In genomic region chr5:159149085-159149484, GRCh38 we compare ENCODE assay signal across 26 cellular contexts.
"Had no signal": no experiment of that assay in that cellular context is flagged by ENCODE, and none has a peak within 500 bp of the region (broad histone marks: within the 10 kb centered on the region; RNA-seq: fewer than 3 reads in every experiment).

No MANE protein-coding gene starts in this region.

- H3K27me3 ChIP-seq: left lung, pancreas, spleen, tibial nerve, upper lobe of left lung, vagina had no signal

- H3K9me3 Mint-ChIP-seq: memory B cell; stimulated activated effector memory CD8-positive, alpha-beta T cell treated with anti-CD3 and anti-CD28 coated beads, Interleukin-12 subunit alpha, Interleukin-12 subunit beta, amount 100 ng/mL, for 72 hours; stimulated activated naive CD8-positive, alpha-beta T cell treated with anti-CD3 and anti-CD28 coated beads, Interleukin-15, Interleukin-2, amounts not matched to agents 100 ng/mL and 50 ng/mL, for 24 hours had no signal

- H3K36me3 Mint-ChIP-seq: memory B cell; naive thymus-derived CD8-positive, alpha-beta T cell; stimulated activated effector memory CD8-positive, alpha-beta T cell treated with anti-CD3 and anti-CD28 coated beads, Interleukin-12 subunit alpha, Interleukin-12 subunit beta, amount 100 ng/mL, for 72 hours had no signal

- H3K9me3 ChIP-seq: left lung, mucosa of descending colon, pancreas, prostate gland, spleen, tibial nerve, upper lobe of left lung, vagina had no signal

- H3K27ac Mint-ChIP-seq: memory B cell; naive thymus-derived CD8-positive, alpha-beta T cell; nephron; stimulated activated effector memory CD8-positive, alpha-beta T cell treated with anti-CD3 and anti-CD28 coated beads, Interleukin-12 subunit alpha, Interleukin-12 subunit beta, amount 100 ng/mL, for 72 hours; stimulated activated naive CD8-positive, alpha-beta T cell treated with anti-CD3 and anti-CD28 coated beads, Interleukin-15, Interleukin-2, amounts not matched to agents 100 ng/mL and 50 ng/mL, for 24 hours had no signal

- H3K4me3 ChIP-seq: left lung, lung, mucosa of descending colon, pancreas, prostate gland, spleen, tibial nerve, upper lobe of left lung, vagina had no signal

- H3K4me3 Mint-ChIP-seq: memory B cell; naive thymus-derived CD8-positive, alpha-beta T cell; nephron; neural crest cell; stimulated activated effector memory CD8-positive, alpha-beta T cell treated with anti-CD3 and anti-CD28 coated beads, Interleukin-12 subunit alpha, Interleukin-12 subunit beta, amount 100 ng/mL, for 72 hours; stimulated activated naive CD8-positive, alpha-beta T cell treated with anti-CD3 and anti-CD28 coated beads, Interleukin-15, Interleukin-2, amounts not matched to agents 100 ng/mL and 50 ng/mL, for 24 hours had no signal

- H3K4me1 Mint-ChIP-seq: memory B cell; nephron; neural crest cell; stimulated activated effector memory CD8-positive, alpha-beta T cell treated with anti-CD3 and anti-CD28 coated beads, Interleukin-12 subunit alpha, Interleukin-12 subunit beta, amount 100 ng/mL, for 72 hours had no signal

- H3K27ac ChIP-seq: left lung, pancreas, prostate gland, spleen, tibial nerve, upper lobe of left lung, vagina had no signal

- H3K4me1 ChIP-seq: left lung, pancreas, prostate gland, tibial nerve, upper lobe of left lung, vagina had no signal

- H3K27me3 Mint-ChIP-seq: memory B cell had no signal

- H3K36me3 ChIP-seq: pancreas, prostate gland, spleen, tibial nerve, upper lobe of left lung, vagina had no signal

- ATAC-seq: left colon; left lung; mucosa of descending colon; naive thymus-derived CD8-positive, alpha-beta T cell; pancreas; right cardiac atrium; sciatic nerve; stimulated activated effector memory CD8-positive, alpha-beta T cell treated with anti-CD3 and anti-CD28 coated beads, Interleukin-12 subunit alpha, Interleukin-12 subunit beta, amount 100 ng/mL, for 72 hours had no signal

- DNase-seq: hippocampal formation; kidney; left colon; left lung; midbrain; mucosa of descending colon; naive thymus-derived CD8-positive, alpha-beta T cell; nucleus accumbens; pancreas; retina; right cardiac atrium; small intestine; spleen; stimulated activated CD4-positive, alpha-beta T cell treated with anti-CD3 and anti-CD28 coated beads, Interleukin-4, amount 100 ng/mL, for 24 hours; stimulated activated naive CD4-positive, alpha-beta T cell; upper lobe of left lung had no signal
